In genomic region chr2:86027913-86028762, GRCh38 we compare ENCODE assay signal across 19 cellular contexts.
DNase-seq lines count a peak whose midpoint lies in the region; ATAC-seq and TF ChIP-seq lines count a peak whose summit lies in the region.
"Had no signal": no experiment of that assay in that cellular context is flagged by ENCODE, and none has a peak within 500 bp of the region (broad histone marks: within the 10 kb centered on the region; RNA-seq: fewer than 3 reads in every experiment).

No MANE protein-coding gene starts in this region.

- ATAC-seq in activated naive CD4-positive, alpha-beta T cell treated with anti-CD3 and anti-CD28 coated beads, Interleukin-2, amount 50 U/mL, for 72 hours: no peak
- ATAC-seq in upper lobe of right lung: no peak
- no peak for ATAC-seq in GM19035 (IDR thresholded peaks at IDR 0.05; ENCODE audit: unreplicated experiment)
- ATAC-seq in GM19023 (IDR thresholded peaks at IDR 0.05; ENCODE audit: unreplicated experiment): no peak
- ATAC-seq: A549; CD8-positive, alpha-beta T cell; stimulated activated naive CD8-positive, alpha-beta T cell treated with anti-CD3 and anti-CD28 coated beads, Interleukin-15, Interleukin-2, amounts not matched to agents 100 U/mL and 50 U/mL, for 24 hours had no signal

- peak; percentile 16 for DNase-seq in activated naive CD4-positive, alpha-beta T cell treated with anti-CD3 and anti-CD28 coated beads, Interleukin-2, amount 10 ng/mL, durations not matched to agents 7 days and 5 days
- DNase-seq in activated naive CD4-positive, alpha-beta T cell treated with anti-CD3 and anti-CD28 coated beads, Interleukin-2, amount 50 U/mL, for 72 hours (ENCODE audit: low spot score in 2 of 2): no peak
- DNase-seq in cardiac muscle cell (ENCODE audit: low read depth in 1 of 2, low spot score in 1 of 2) (no peak), nephron progenitor cell (no peak), upper lobe of right lung (peak; percentile 45), DMS 273 treated with DMSO at 0.1 percent for 48 hours (lab: John Stamatoyannopoulos, UW) (no peak)
- DNase-seq: activated CD4-positive, alpha-beta memory T cell treated with anti-CD3 and anti-CD28 coated beads, Interleukin-2, amount 10 ng/mL, durations not matched to agents 7 days and 5 days; CD8-positive, alpha-beta T cell; hippocampal formation; KBM-7; NCI-H1105 treated with DMSO at 0.1 percent for 48 hours; NCI-H2171 treated with DMSO at 0.1 percent for 48 hours; NCI-H82; stimulated activated CD4-positive, alpha-beta T cell treated with anti-CD3 and anti-CD28 coated beads, Interleukin-12 subunit alpha, Interleukin-12 subunit beta, amount 100 ng/mL, for 4 hours; stimulated activated naive CD8-positive, alpha-beta T cell treated with anti-CD3 and anti-CD28 coated beads, Interleukin-15, Interleukin-2, amounts not matched to agents 100 U/mL and 50 U/mL, for 24 hours had no signal

- H3K27ac ChIP-seq in cardiac muscle cell: peak overlapping the region; percentile 24
- no peak overlapping the region for H3K27ac ChIP-seq in upper lobe of right lung
- H3K27ac ChIP-seq: pancreas had no signal

- H3K4me1 ChIP-seq in cardiac muscle cell (ENCODE audit: low read depth): peaks cover 9% of the 10 kb centered on the region
- no peaks in the 10 kb centered on the region for H3K4me1 ChIP-seq in upper lobe of right lung
- H3K4me1 ChIP-seq: pancreas had no signal

- H3K4me3 ChIP-seq in cardiac muscle cell (no peak overlapping the region), upper lobe of right lung (no peak overlapping the region)
- H3K4me3 ChIP-seq: A549, pancreas had no signal

- TF ChIP-seq CTCF in cardiac muscle cell (IDR thresholded peaks at IDR 0.05; ENCODE audit: low read depth, low read length) (no peak), nephron progenitor cell (IDR thresholded peaks at IDR 0.05) (no peak), upper lobe of right lung (IDR thresholded peaks at IDR 0.05) (no peak)

- no peaks in the 10 kb centered on the region for H3K27me3 Mint-ChIP-seq in activated naive CD4-positive, alpha-beta T cell treated with anti-CD3 and anti-CD28 coated beads, Interleukin-2, amount 10 ng/mL, durations not matched to agents 7 days and 5 days
- H3K27me3 Mint-ChIP-seq in nephron progenitor cell (ENCODE audit: low read depth, poor library complexity): peaks cover 6% of the 10 kb centered on the region
- H3K27me3 Mint-ChIP-seq: activated CD4-positive, alpha-beta memory T cell treated with anti-CD3 and anti-CD28 coated beads, Interleukin-2, amount 10 ng/mL, durations not matched to agents 7 days and 5 days had no signal

- H3K27me3 ChIP-seq in cardiac muscle cell: no peaks in the 10 kb centered on the region
- H3K27me3 ChIP-seq in upper lobe of right lung: no peaks in the 10 kb centered on the region
- H3K27me3 ChIP-seq: pancreas had no signal

- H3K36me3 ChIP-seq in cardiac muscle cell (peaks cover 45% of the 10 kb centered on the region), upper lobe of right lung (peaks cover 62% of the 10 kb centered on the region)

- no peaks in the 10 kb centered on the region for H3K9me3 Mint-ChIP-seq in activated naive CD4-positive, alpha-beta T cell treated with anti-CD3 and anti-CD28 coated beads, Interleukin-2, amount 10 ng/mL, durations not matched to agents 7 days and 5 days
- H3K9me3 Mint-ChIP-seq in activated naive CD4-positive, alpha-beta T cell treated with anti-CD3 and anti-CD28 coated beads, Interleukin-2, amount 50 U/mL, for 72 hours: no peaks in the 10 kb centered on the region
- H3K9me3 Mint-ChIP-seq in nephron progenitor cell: no peaks in the 10 kb centered on the region
- H3K9me3 Mint-ChIP-seq: activated CD4-positive, alpha-beta memory T cell treated with anti-CD3 and anti-CD28 coated beads, Interleukin-2, amount 10 ng/mL, durations not matched to agents 7 days and 5 days; CD8-positive, alpha-beta T cell had no signal

- no peak overlapping the region for H3K4me3 Mint-ChIP-seq in activated naive CD4-positive, alpha-beta T cell treated with anti-CD3 and anti-CD28 coated beads, Interleukin-2, amount 10 ng/mL, durations not matched to agents 7 days and 5 days
- no peak overlapping the region for H3K4me3 Mint-ChIP-seq in nephron progenitor cell
- H3K4me3 Mint-ChIP-seq: activated CD4-positive, alpha-beta memory T cell treated with anti-CD3 and anti-CD28 coated beads, Interleukin-2, amount 10 ng/mL, durations not matched to agents 7 days and 5 days; CD8-positive, alpha-beta T cell had no signal

- no peaks in the 10 kb centered on the region for H3K9me3 ChIP-seq in cardiac muscle cell (ENCODE audit: low read depth)
- no peaks in the 10 kb centered on the region for H3K9me3 ChIP-seq in upper lobe of right lung
- H3K9me3 ChIP-seq: A549, pancreas had no signal

- peak overlapping the region; percentile 69 for H3K27ac Mint-ChIP-seq in activated naive CD4-positive, alpha-beta T cell treated with anti-CD3 and anti-CD28 coated beads, Interleukin-2, amount 10 ng/mL, durations not matched to agents 7 days and 5 days
- peak overlapping the region in 1 of 2 donors; percentile 76 for H3K27ac Mint-ChIP-seq in activated naive CD4-positive, alpha-beta T cell treated with anti-CD3 and anti-CD28 coated beads, Interleukin-2, amount 50 U/mL, for 72 hours
- peak overlapping the region; percentile 81 for H3K27ac Mint-ChIP-seq in nephron progenitor cell
- H3K27ac Mint-ChIP-seq: activated CD4-positive, alpha-beta memory T cell treated with anti-CD3 and anti-CD28 coated beads, Interleukin-2, amount 10 ng/mL, durations not matched to agents 7 days and 5 days; CD8-positive, alpha-beta T cell had no signal

- CTCF ChIA-PET in activated naive CD4-positive, alpha-beta T cell treated with anti-CD3 and anti-CD28 coated beads, Interleukin-2, amount 10 ng/mL, durations not matched to agents 7 days and 5 days (lab: Charles Lee): interaction anchor here (0.6 to 1.0 kb wide), 3 partner anchors 8 to 202 kb away, joined by 3 to 4 read pairs (median 3); no protein-coding TSS in a partner anchor

- intact Hi-C loops in upper lobe of right lung (cut with DNase I): no loop called here

- peaks cover 24% of the 10 kb centered on the region for H3K4me1 Mint-ChIP-seq in activated naive CD4-positive, alpha-beta T cell treated with anti-CD3 and anti-CD28 coated beads, Interleukin-2, amount 10 ng/mL, durations not matched to agents 7 days and 5 days
- H3K4me1 Mint-ChIP-seq in nephron progenitor cell: no peaks in the 10 kb centered on the region

- peaks cover 73% of the 10 kb centered on the region for H3K36me3 Mint-ChIP-seq in activated naive CD4-positive, alpha-beta T cell treated with anti-CD3 and anti-CD28 coated beads, Interleukin-2, amount 10 ng/mL, durations not matched to agents 7 days and 5 days
- peaks cover 21 to 37% of the 10 kb centered on the region in 2 donors for H3K36me3 Mint-ChIP-seq in activated naive CD4-positive, alpha-beta T cell treated with anti-CD3 and anti-CD28 coated beads, Interleukin-2, amount 50 U/mL, for 72 hours
- peaks cover 86% of the 10 kb centered on the region for H3K36me3 Mint-ChIP-seq in nephron progenitor cell (ENCODE audit: low read depth)

Comparison
In these comparisons a context has a peak if more than half of its experiments do, and no peak if none do; other contexts are left out.
1. DNase-seq: peak in activated naive CD4-positive, alpha-beta T cell treated with anti-CD3 and anti-CD28 coated beads, Interleukin-2, amount 10 ng/mL, durations not matched to agents 7 days and 5 days (single experiment) and upper lobe of right lung (single experiment); none in activated naive CD4-positive, alpha-beta T cell treated with anti-CD3 and anti-CD28 coated beads, Interleukin-2, amount 50 U/mL, for 72 hours (0 of 2), cardiac muscle cell (0 of 2), nephron progenitor cell (single experiment) and DMS 273 treated with DMSO at 0.1 percent for 48 hours (single experiment).